Comparison of ENCODE assay signal across 8 cellular contexts in the genomic region with DNA sequence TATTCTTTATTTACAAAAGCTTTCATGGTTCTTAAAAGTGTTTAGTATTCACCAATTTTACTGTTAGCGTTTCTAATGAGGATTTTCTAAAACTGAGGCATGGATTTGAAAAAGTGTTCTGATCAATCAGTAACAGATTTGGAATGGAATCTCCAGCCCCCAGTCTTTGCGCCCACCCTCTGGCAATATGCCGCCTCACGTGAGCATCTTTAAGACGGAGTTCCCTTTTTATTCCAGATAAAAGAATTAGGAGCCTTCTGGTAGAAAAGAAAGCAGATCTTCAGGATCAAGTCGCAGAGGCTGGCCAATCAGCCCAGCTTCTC. TPM values are rescaled to one million over a fixed set of nuclear protein-coding genes. Genes with fewer than 3 reads are reported as not detected.
DNase-seq lines count a peak whose midpoint lies in the region; ATAC-seq and TF ChIP-seq lines count a peak whose summit lies in the region.

No MANE protein-coding gene starts in this region.

- no peaks in the 10 kb centered on the region for H3K9me3 ChIP-seq in mammary epithelial cell (replicated peaks; ENCODE audit: insufficient read depth, low read length)
- H3K9me3 ChIP-seq in mucosa of descending colon = no peaks in the 10 kb centered on the region
- no peaks in the 10 kb centered on the region for H3K9me3 ChIP-seq in aorta (ENCODE audit: control insufficient read depth, low read length)

- no peaks in the 10 kb centered on the region for H3K36me3 Mint-ChIP-seq in stimulated activated naive CD8-positive, alpha-beta T cell treated with anti-CD3 and anti-CD28 coated beads, Interleukin-15, Interleukin-2, amounts not matched to agents 100 ng/mL and 50 ng/mL, for 24 hours (ENCODE audit: low read depth)

- 22% methylated on average over 6 of the region's 6 CpGs for WGBS in mammary epithelial cell (ENCODE audit: low coverage, missing lambda C conversion rate)
- WGBS in aorta, 2 donors = 7 to 10% methylated on average over 6 of the region's 6 CpGs

- H3K79me2 ChIP-seq in mammary epithelial cell (ENCODE audit: insufficient read depth, low read length) = peaks cover 42% of the 10 kb centered on the region

- dilution Hi-C loops in mammary epithelial cell (cut with HindIII; ENCODE audit: low sequenced_read_pairs) = loop anchor here (5.0 kb wide), 3 partner anchors 38 to 87 kb away; no protein-coding TSS in a partner anchor

- no TSS peak for BruUV-seq in mammary epithelial cell (replicated peaks; lab: Mats Ljungman, UMichigan)

- H3K27ac Mint-ChIP-seq in stimulated activated naive CD8-positive, alpha-beta T cell treated with anti-CD3 and anti-CD28 coated beads, Interleukin-15, Interleukin-2, amounts not matched to agents 100 ng/mL and 50 ng/mL, for 24 hours = no peak overlapping the region

- no peak for ATAC-seq in stimulated activated naive CD8-positive, alpha-beta T cell treated with anti-CD3 and anti-CD28 coated beads, Interleukin-15, Interleukin-2, amounts not matched to agents 100 U/mL and 50 U/mL, for 24 hours
- ATAC-seq in mucosa of descending colon = no peak
- ATAC-seq in aorta (ENCODE audit: low FRiP score) = no peak

- in situ Hi-C loops in mammary epithelial cell (cut with MboI; ENCODE audit: low sequenced_read_pairs in 2 of 2) = no loop called here

- TF ChIP-seq CTCF in mammary epithelial cell (conservative IDR thresholded peaks at IDR 0.05 in 1 of 2, IDR thresholded peaks at IDR 0.05 in 1 of 2; ENCODE audit: extremely low read depth in 1 of 2, insufficient read depth in 1 of 2, low read depth in 1 of 2, low read length in 2 of 2) (no peak), mucosa of descending colon (IDR thresholded peaks at IDR 0.05) (no peak)

- H3K9me3 Mint-ChIP-seq in stimulated activated naive CD8-positive, alpha-beta T cell treated with anti-CD3 and anti-CD28 coated beads, Interleukin-15, Interleukin-2, amounts not matched to agents 100 ng/mL and 50 ng/mL, for 24 hours = no peaks in the 10 kb centered on the region

- H3K4me1 ChIP-seq in mammary epithelial cell (ENCODE audit: insufficient read depth, low read length) (peaks cover 16% of the 10 kb centered on the region), mucosa of descending colon (ENCODE audit: low read depth) (peaks cover 17% of the 10 kb centered on the region), aorta (ENCODE audit: control insufficient read depth in 1 of 2, insufficient read depth in 2 of 2, low read length in 2 of 2) (no peaks in the 10 kb centered on the region)

- peak overlapping the region; percentile 86 for H3K4me3 Mint-ChIP-seq in stimulated activated naive CD8-positive, alpha-beta T cell treated with anti-CD3 and anti-CD28 coated beads, Interleukin-15, Interleukin-2, amounts not matched to agents 100 ng/mL and 50 ng/mL, for 24 hours

- peak overlapping the region; percentile 78 for H3K4me2 ChIP-seq in mammary epithelial cell (ENCODE audit: insufficient read depth, low read depth, low read length)

- intact Hi-C loops in mammary epithelial cell (cut with micrococcal nuclease) = no loop called here
- intact Hi-C loops in mucosa of descending colon (cut with DNase I, micrococcal nuclease) = no loop called here
- intact Hi-C loops in aorta (cut with DNase I) = no loop called here

- H3K27me3 Mint-ChIP-seq in stimulated activated naive CD8-positive, alpha-beta T cell treated with anti-CD3 and anti-CD28 coated beads, Interleukin-15, Interleukin-2, amounts not matched to agents 100 ng/mL and 50 ng/mL, for 24 hours = peaks cover 7% of the 10 kb centered on the region

- no peaks in the 10 kb centered on the region for H3K27me3 ChIP-seq in mammary epithelial cell (ENCODE audit: insufficient read depth, low read length)
- no peaks in the 10 kb centered on the region for H3K27me3 ChIP-seq in aorta (ENCODE audit: control insufficient read depth in 1 of 2, insufficient read depth in 2 of 2, low read length in 1 of 2)

- H3K36me3 ChIP-seq in mammary epithelial cell (ENCODE audit: insufficient read depth, low read length) (no peaks in the 10 kb centered on the region), mucosa of descending colon (ENCODE audit: low read depth) (no peaks in the 10 kb centered on the region), aorta (ENCODE audit: control insufficient read depth in 1 of 2, insufficient read depth in 2 of 2, low read length in 1 of 2) (no peaks in the 10 kb centered on the region)

- H3K27ac ChIP-seq in mammary epithelial cell (ENCODE audit: insufficient read depth, low read depth, low read length) = peak overlapping the region; percentile 55
- H3K27ac ChIP-seq in aorta (ENCODE audit: low read depth in 1 of 2, low read length in 2 of 2) = no peak overlapping the region

- H3K4me3 ChIP-seq in mammary epithelial cell (replicated peaks in 1 of 3; ENCODE audit: insufficient read depth in 1 of 3, low read depth in 2 of 3, low read length in 3 of 3) (peak overlapping the region; percentile 65 to 77 (median 75)), mucosa of descending colon (no peak overlapping the region), aorta (ENCODE audit: low read length in 2 of 2) (peak overlapping the region; percentile 86 to 98)

- peak overlapping the region; percentile 76 for H2AFZ ChIP-seq in mammary epithelial cell (ENCODE audit: low read depth, low read length)

- CTCF ChIA-PET in mammary epithelial cell (lab: Charles Lee; ENCODE audit: low non-redundant PET) = no interaction called here

- no peaks in the 10 kb centered on the region for H4K20me1 ChIP-seq in mammary epithelial cell (ENCODE audit: insufficient read depth, low read length)

- no peak for DNase-seq in stimulated activated naive CD8-positive, alpha-beta T cell treated with anti-CD3 and anti-CD28 coated beads, Interleukin-15, Interleukin-2, amounts not matched to agents 100 U/mL and 50 U/mL, for 24 hours
- DNase-seq in mammary epithelial cell (no peak), mucosa of descending colon (peak in 2 of 3 donors; percentile 36 to 37), aorta (no peak), NCI-H526 (lab: John Stamatoyannopoulos, UW) (no peak), epidermal melanocyte (ENCODE audit: insufficient read length, low spot score) (no peak), NCI-H2029 treated with DMSO at 0.1 percent for 48 hours (lab: John Stamatoyannopoulos, UW) (no peak)

- H3K4me1 Mint-ChIP-seq in stimulated activated naive CD8-positive, alpha-beta T cell treated with anti-CD3 and anti-CD28 coated beads, Interleukin-15, Interleukin-2, amounts not matched to agents 100 ng/mL and 50 ng/mL, for 24 hours (ENCODE audit: low read depth) = peaks cover 18% of the 10 kb centered on the region

- peak overlapping the region; percentile 69 for H3K9ac ChIP-seq in mammary epithelial cell (ENCODE audit: insufficient read depth, low read length)

RNA-seq across cellular contexts. Expression of gene TBC1D16, which starts 1.1 kb away (rescaled TPM):
- 10 to 100 TPM; 20.7 to 28.3 TPM for total RNA-seq in mammary epithelial cell
- 7.5 TPM for polyA plus RNA-seq in mammary epithelial cell
- polyA minus RNA-seq in mammary epithelial cell = 33.0 TPM
- 10 to 100 TPM; 10.9 to 23.4 (median 22.1) TPM for total RNA-seq in mucosa of descending colon
- total RNA-seq in aorta = 10 to 100 TPM; 42.5 to 43.6 TPM
- polyA plus RNA-seq in aorta = 10 to 100 TPM in 1 of 2 donors, 1 to 10 TPM in 1; 6.4 to 12.8 TPM

RNA-seq across cellular contexts. Expression of gene CCDC40, which starts 1.8 kb away (rescaled TPM):
- total RNA-seq in mammary epithelial cell = 1 to 10 TPM; 2.7 to 3.0 TPM
- polyA plus RNA-seq in mammary epithelial cell = 0.82 TPM
- polyA minus RNA-seq in mammary epithelial cell = not detected
- total RNA-seq in mucosa of descending colon = 1 to 10 TPM; 2.1 to 5.9 (median 2.7) TPM
- total RNA-seq in aorta = 10 to 100 TPM in 1 of 2 donors, 1 to 10 TPM in 1; 3.3 to 11.3 TPM
- 1 to 10 TPM; 2.6 to 6.8 TPM for polyA plus RNA-seq in aorta

Comparison
In these comparisons a context has a peak if more than half of its experiments do, and no peak if none do; other contexts are left out.
1. DNase-seq: peak in mucosa of descending colon (2 of 3); none in stimulated activated naive CD8-positive, alpha-beta T cell treated with anti-CD3 and anti-CD28 coated beads, Interleukin-15, Interleukin-2, amounts not matched to agents 100 U/mL and 50 U/mL, for 24 hours (single experiment), mammary epithelial cell (single experiment), aorta (0 of 2), NCI-H526 (0 of 2), epidermal melanocyte (single experiment) and NCI-H2029 treated with DMSO at 0.1 percent for 48 hours (single experiment).